In genomic region chr1:160675641-160676410, GRCh38 we compare ENCODE assay signal across 1 cellular context.
TF ChIP-seq lines count a peak whose summit lies in the region.

No MANE protein-coding gene starts in this region.

TF ChIP-seq in K562, 482 proteins besides CTCF, POLR2A, EP300 and RAD21:
- TF ChIP-seq CBFA2T2 (conservative IDR thresholded peaks at IDR 0.05) (0 out of 2 replicates have a peak, but pooled peaks have one; percentile 18), DEAF1 (CRISPR knock-in tag; IDR thresholded peaks at IDR 0.05) (peak; percentile 69), SMC3 (conservative IDR thresholded peaks at IDR 0.05; ENCODE audit: insufficient read depth, low read depth, low read length) (peak; percentile 74), XRCC3 (IDR thresholded peaks at IDR 0.05) (no peak), L3MBTL2 (IDR thresholded peaks at IDR 0.05) (peak; percentile 73), MAZ (CRISPR knock-in tag; conservative IDR thresholded peaks at IDR 0.05 in 1 of 2, IDR thresholded peaks at IDR 0.05 in 1 of 2) (0 out of 4 replicates have a peak, but pooled peaks of 1 of the 2 experiments have one; percentile 33), XRCC5 (IDR thresholded peaks at IDR 0.05; ENCODE audit: low read depth, low read length) (0 out of 2 replicates have a peak, but pooled peaks have one; percentile 45), SMAD4 (CRISPR knock-in tag; conservative IDR thresholded peaks at IDR 0.05) (0 out of 2 replicates have a peak, but pooled peaks have one; percentile 56), TCF3 (CRISPR knock-in tag; IDR thresholded peaks at IDR 0.05) (peak; percentile 27; the same call in 1 of the 2 replicates), KLF16 (IDR thresholded peaks at IDR 0.05) (peak; percentile 45), CREB1 (IDR thresholded peaks at IDR 0.05) (no peak), CREB1 (CRISPR knock-in tag; IDR thresholded peaks at IDR 0.05) (no peak), DMBX1 (CRISPR knock-in tag; IDR thresholded peaks at IDR 0.05; ENCODE audit: borderline replicate concordance) (no peak), JUND (IDR thresholded peaks at IDR 0.05; ENCODE audit: borderline replicate concordance, low read depth, low read length) (peak; percentile 32; the same call in 1 of the 2 replicates), JUND (tag; IDR thresholded peaks at IDR 0.05; ENCODE audit: borderline replicate concordance, low read depth, low read length) (no peak), PHF8 (IDR thresholded peaks at IDR 0.05; ENCODE audit: borderline replicate concordance, low read length) (no peak), FUS (optimal IDR thresholded peaks at IDR 0.05; ENCODE audit: low read depth, low read length) (no peak), CBFA2T3 (IDR thresholded peaks at IDR 0.05) (peak; percentile 34; the same call in 1 of the 2 replicates), HNRNPL (IDR thresholded peaks at IDR 0.05; ENCODE audit: low read depth, low read length) (no peak)
- TF ChIP-seq, protein P1, sequence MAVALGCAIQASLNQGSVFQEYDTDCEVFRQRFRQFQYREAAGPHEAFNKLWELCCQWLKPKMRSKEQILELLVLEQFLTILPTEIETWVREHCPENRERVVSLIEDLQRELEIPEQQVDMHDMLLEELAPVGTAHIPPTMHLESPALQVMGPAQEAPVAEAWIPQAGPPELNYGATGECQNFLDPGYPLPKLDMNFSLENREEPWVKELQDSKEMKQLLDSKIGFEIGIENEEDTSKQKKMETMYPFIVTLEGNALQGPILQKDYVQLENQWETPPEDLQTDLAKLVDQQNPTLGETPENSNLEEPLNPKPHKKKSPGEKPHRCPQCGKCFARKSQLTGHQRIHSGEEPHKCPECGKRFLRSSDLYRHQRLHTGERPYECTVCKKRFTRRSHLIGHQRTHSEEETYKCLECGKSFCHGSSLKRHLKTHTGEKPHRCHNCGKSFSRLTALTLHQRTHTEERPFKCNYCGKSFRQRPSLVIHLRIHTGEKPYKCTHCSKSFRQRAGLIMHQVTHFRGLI (CRISPR knock-in tag; IDR thresholded peaks at IDR 0.05) = 0 out of 2 replicates have a peak, but pooled peaks have one; percentile 44
- TF ChIP-seq, protein P2, sequence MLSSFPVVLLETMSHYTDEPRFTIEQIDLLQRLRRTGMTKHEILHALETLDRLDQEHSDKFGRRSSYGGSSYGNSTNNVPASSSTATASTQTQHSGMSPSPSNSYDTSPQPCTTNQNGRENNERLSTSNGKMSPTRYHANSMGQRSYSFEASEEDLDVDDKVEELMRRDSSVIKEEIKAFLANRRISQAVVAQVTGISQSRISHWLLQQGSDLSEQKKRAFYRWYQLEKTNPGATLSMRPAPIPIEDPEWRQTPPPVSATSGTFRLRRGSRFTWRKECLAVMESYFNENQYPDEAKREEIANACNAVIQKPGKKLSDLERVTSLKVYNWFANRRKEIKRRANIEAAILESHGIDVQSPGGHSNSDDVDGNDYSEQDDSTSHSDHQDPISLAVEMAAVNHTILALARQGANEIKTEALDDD (IDR thresholded peaks at IDR 0.05) = peak; percentile 52; the same call in 1 of the 2 replicates
- TF ChIP-seq, protein P3, sequence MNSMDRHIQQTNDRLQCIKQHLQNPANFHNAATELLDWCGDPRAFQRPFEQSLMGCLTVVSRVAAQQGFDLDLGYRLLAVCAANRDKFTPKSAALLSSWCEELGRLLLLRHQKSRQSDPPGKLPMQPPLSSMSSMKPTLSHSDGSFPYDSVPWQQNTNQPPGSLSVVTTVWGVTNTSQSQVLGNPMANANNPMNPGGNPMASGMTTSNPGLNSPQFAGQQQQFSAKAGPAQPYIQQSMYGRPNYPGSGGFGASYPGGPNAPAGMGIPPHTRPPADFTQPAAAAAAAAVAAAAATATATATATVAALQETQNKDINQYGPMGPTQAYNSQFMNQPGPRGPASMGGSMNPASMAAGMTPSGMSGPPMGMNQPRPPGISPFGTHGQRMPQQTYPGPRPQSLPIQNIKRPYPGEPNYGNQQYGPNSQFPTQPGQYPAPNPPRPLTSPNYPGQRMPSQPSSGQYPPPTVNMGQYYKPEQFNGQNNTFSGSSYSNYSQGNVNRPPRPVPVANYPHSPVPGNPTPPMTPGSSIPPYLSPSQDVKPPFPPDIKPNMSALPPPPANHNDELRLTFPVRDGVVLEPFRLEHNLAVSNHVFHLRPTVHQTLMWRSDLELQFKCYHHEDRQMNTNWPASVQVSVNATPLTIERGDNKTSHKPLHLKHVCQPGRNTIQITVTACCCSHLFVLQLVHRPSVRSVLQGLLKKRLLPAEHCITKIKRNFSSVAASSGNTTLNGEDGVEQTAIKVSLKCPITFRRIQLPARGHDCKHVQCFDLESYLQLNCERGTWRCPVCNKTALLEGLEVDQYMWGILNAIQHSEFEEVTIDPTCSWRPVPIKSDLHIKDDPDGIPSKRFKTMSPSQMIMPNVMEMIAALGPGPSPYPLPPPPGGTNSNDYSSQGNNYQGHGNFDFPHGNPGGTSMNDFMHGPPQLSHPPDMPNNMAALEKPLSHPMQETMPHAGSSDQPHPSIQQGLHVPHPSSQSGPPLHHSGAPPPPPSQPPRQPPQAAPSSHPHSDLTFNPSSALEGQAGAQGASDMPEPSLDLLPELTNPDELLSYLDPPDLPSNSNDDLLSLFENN (IDR thresholded peaks at IDR 0.05; ENCODE audit: low read depth in 2 of 2, low read length in 2 of 2) = no peak
- TF ChIP-seq, protein P4, sequence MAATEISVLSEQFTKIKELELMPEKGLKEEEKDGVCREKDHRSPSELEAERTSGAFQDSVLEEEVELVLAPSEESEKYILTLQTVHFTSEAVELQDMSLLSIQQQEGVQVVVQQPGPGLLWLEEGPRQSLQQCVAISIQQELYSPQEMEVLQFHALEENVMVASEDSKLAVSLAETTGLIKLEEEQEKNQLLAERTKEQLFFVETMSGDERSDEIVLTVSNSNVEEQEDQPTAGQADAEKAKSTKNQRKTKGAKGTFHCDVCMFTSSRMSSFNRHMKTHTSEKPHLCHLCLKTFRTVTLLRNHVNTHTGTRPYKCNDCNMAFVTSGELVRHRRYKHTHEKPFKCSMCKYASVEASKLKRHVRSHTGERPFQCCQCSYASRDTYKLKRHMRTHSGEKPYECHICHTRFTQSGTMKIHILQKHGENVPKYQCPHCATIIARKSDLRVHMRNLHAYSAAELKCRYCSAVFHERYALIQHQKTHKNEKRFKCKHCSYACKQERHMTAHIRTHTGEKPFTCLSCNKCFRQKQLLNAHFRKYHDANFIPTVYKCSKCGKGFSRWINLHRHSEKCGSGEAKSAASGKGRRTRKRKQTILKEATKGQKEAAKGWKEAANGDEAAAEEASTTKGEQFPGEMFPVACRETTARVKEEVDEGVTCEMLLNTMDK (IDR thresholded peaks at IDR 0.05; ENCODE audit: borderline replicate concordance, insufficient read depth, low read depth, low read length, poor library complexity, severe bottlenecking) = peak; percentile 72
TF ChIP-seq in K562: peak in this region for 14.
